8 cellular contexts compared by ENCODE assay signal in genomic region chr5:149731332-149731616, GRCh38. TPM values are rescaled to one million over a fixed set of nuclear protein-coding genes. Genes with fewer than 3 reads are reported as not detected.
DNase-seq lines count a peak whose midpoint lies in the region; ATAC-seq and TF ChIP-seq lines count a peak whose summit lies in the region.

No MANE protein-coding gene starts in this region.

- H3K27ac ChIP-seq in duodenal mucosa (ENCODE audit: low read depth, low read length): peak overlapping the region; percentile 79
- H3K27ac ChIP-seq in neural cell (ENCODE audit: low read length): no peak overlapping the region

- H3K4me3 ChIP-seq in GM06990 (replicated peaks; ENCODE audit: low read depth, low read length) (peak overlapping the region; percentile 93), LNCaP clone FGC (ENCODE audit: low read depth, low read length) (peak overlapping the region; percentile 75), duodenal mucosa (ENCODE audit: low read depth in 1 of 2, low read length in 2 of 2) (peak overlapping the region; percentile 74 to 87), neural cell (ENCODE audit: low read length) (peak overlapping the region; percentile 97)

- H3K9me2 ChIP-seq in neural cell (ENCODE audit: insufficient read depth, low read length): no peaks in the 10 kb centered on the region

- no peak for ATAC-seq in GM19324 (IDR thresholded peaks at IDR 0.05; ENCODE audit: low FRiP score, unreplicated experiment)
- ATAC-seq in GM19452 (IDR thresholded peaks at IDR 0.05; ENCODE audit: unreplicated experiment): no peak

- TF ChIP-seq CTCF in GM06990 (IDR thresholded peaks at IDR 0.05; ENCODE audit: insufficient read depth, low read length, poor library complexity, severe bottlenecking) (no peak), LNCaP clone FGC (IDR thresholded peaks at IDR 0.05; ENCODE audit: control insufficient read depth, extremely low read depth, insufficient read depth) (no peak), neural cell (IDR thresholded peaks at IDR 0.05; ENCODE audit: poor library complexity, severe bottlenecking) (no peak)

- H3K4me1 ChIP-seq in duodenal mucosa (ENCODE audit: control insufficient read depth in 1 of 2, insufficient read depth in 2 of 2, low read length in 2 of 2): peaks cover 36 to 37% of the 10 kb centered on the region in 2 donors

- no peaks in the 10 kb centered on the region; the same call in 1 of the 2 replicates for H3K36me3 ChIP-seq in GM06990 (ENCODE audit: control insufficient read depth, insufficient read depth, low read length)
- H3K36me3 ChIP-seq in duodenal mucosa (ENCODE audit: control insufficient read depth in 1 of 2, insufficient read depth in 2 of 2, low read length in 2 of 2): no peaks in the 10 kb centered on the region
- no peaks in the 10 kb centered on the region for H3K36me3 ChIP-seq in neural cell (ENCODE audit: insufficient read depth, low read length)

- no peaks in the 10 kb centered on the region for H3K27me3 ChIP-seq in GM06990 (replicated peaks; ENCODE audit: control insufficient read depth, insufficient read depth, low read length)
- H3K27me3 ChIP-seq in duodenal mucosa (ENCODE audit: control insufficient read depth in 1 of 2, insufficient read depth in 2 of 2, low read length in 2 of 2): no peaks in the 10 kb centered on the region
- peaks cover 36% of the 10 kb centered on the region for H3K27me3 ChIP-seq in neural cell (ENCODE audit: insufficient read depth, low read depth, low read length)

- H2AFZ ChIP-seq in neural cell (ENCODE audit: low read depth, low read length): no peak overlapping the region

- DNase-seq in GM06990 (ENCODE audit: extremely low read depth, insufficient read length): no peak
- no peak for DNase-seq in LNCaP clone FGC (ENCODE audit: low read depth)
- DNase-seq in retina: no peak
- no peak for DNase-seq in stimulated activated CD4-positive, alpha-beta T cell treated with anti-CD3 and anti-CD28 coated beads, Interleukin-2, amount 100 ng/mL, for 24 hours

- no peaks in the 10 kb centered on the region for H3F3A ChIP-seq in neural cell (ENCODE audit: insufficient read depth, low read length, poor library complexity, severe bottlenecking)

- peak overlapping the region in 1 of 2 donors; percentile 88 for H3K9ac ChIP-seq in duodenal mucosa (ENCODE audit: low read depth in 1 of 2, low read length in 2 of 2)
- peak overlapping the region; percentile 69 for H3K9ac ChIP-seq in neural cell (ENCODE audit: low read length)

- H3K79me2 ChIP-seq in neural cell (replicated peaks; ENCODE audit: insufficient read depth, low read length): no peaks in the 10 kb centered on the region

- no peaks in the 10 kb centered on the region for H4K20me1 ChIP-seq in neural cell (ENCODE audit: insufficient read depth)

- no peak for TF ChIP-seq EP300 in neural cell (conservative IDR thresholded peaks at IDR 0.05; ENCODE audit: poor library complexity, severe bottlenecking)

- H3K4me2 ChIP-seq in neural cell (ENCODE audit: low read length): peak overlapping the region; percentile 94

- H3K9me3 ChIP-seq in duodenal mucosa (ENCODE audit: control insufficient read depth in 1 of 2, low read length in 2 of 2) (no peaks in the 10 kb centered on the region), neural cell (ENCODE audit: low read length) (no peaks in the 10 kb centered on the region)

- TF ChIP-seq RAD21 in neural cell (conservative IDR thresholded peaks at IDR 0.05): no peak

TF ChIP-seq in neural cell, 6 proteins besides CTCF, POLR2A, EP300 and RAD21:
- no peak for TF ChIP-seq SMC3 (conservative IDR thresholded peaks at IDR 0.05; ENCODE audit: poor library complexity)
- no peak for TF ChIP-seq POLR2AphosphoS5 (IDR thresholded peaks at IDR 0.05)
- no peak for TF ChIP-seq EZH2 (IDR thresholded peaks at IDR 0.05; ENCODE audit: borderline replicate concordance, insufficient read depth, low read length, poor library complexity, severe bottlenecking)
- TF ChIP-seq MXI1 (conservative IDR thresholded peaks at IDR 0.05; ENCODE audit: poor library complexity, severe bottlenecking): no peak
- no peak for TF ChIP-seq TAF1 (IDR thresholded peaks at IDR 0.05; ENCODE audit: low read depth)
- TF ChIP-seq REST (IDR thresholded peaks at IDR 0.05; ENCODE audit: borderline replicate concordance): no peak

RNA-seq across cellular contexts. Expression of gene PPARGC1B, which starts 1.2 kb away (rescaled TPM):
- 0.32 and 0.48 TPM in 2 replicates for polyA plus RNA-seq in neural cell
- 0.73 and 1.0 TPM in 2 replicates for polyA minus RNA-seq in neural cell
